ENCODE assay signal across 27 cellular contexts in the genomic region with DNA sequence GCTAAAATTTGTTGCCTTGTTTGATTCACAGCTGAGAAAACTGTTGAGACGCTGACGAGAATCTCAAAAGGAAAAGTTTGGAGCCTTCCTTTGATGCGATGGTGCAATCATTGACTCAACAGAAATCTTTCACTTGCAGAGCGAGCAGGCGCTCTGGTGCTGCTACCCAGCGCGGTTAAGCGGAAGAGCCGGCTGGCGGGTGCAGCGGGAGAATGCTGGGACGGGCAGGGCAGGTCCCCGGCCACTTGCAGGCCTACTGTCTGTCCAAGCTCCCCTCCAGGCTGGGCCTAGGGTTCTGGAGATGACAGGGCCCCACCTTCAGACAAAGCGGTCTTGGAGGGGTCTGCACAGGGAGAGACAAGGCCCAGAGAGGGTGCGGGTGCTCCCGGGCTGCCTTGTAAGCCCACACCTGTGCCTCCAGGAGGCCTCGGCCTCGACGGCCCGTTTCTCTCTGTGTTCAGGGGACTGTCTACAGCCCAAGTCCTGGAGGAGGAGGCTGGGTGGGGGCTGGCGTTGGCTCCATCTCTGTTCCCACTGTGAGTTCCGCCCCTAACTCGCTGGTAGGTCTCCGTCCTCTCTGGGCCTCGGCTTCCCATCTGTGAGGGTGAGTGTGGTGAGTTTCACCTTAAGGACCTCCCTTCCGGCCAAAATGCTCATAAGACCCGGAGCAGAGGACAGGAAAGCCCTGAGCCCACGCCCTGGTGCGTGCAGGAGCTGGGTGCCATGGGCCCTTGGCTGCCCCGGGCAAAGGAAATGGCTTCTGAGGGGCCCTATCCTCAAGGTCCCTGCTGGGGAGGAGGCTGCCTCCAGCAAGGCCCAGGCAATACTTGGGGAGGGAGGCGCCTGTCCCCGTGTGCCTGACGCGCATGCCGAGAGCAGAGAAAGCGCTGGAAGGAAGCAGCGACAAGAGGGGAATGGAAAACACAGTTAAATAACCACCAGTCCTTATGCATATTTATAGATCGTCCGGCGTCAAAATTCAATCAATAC.
DNase-seq lines count a peak whose midpoint lies in the region; ATAC-seq and TF ChIP-seq lines count a peak whose summit lies in the region.
"Had no signal": no experiment of that assay in that cellular context is flagged by ENCODE, and none has a peak within 500 bp of the region (broad histone marks: within the 10 kb centered on the region; RNA-seq: fewer than 3 reads in every experiment).

No MANE protein-coding gene starts in this region.

- H3K27ac ChIP-seq in prostate gland = no peak overlapping the region
- H3K27ac ChIP-seq: adrenal gland, PC-9, upper lobe of left lung, WERI-Rb-1 had no signal

- H3K36me3 ChIP-seq in prostate gland = no peaks in the 10 kb centered on the region
- H3K36me3 ChIP-seq: adrenal gland, upper lobe of left lung, WERI-Rb-1 had no signal

- no peaks in the 10 kb centered on the region for H3K27me3 ChIP-seq in prostate gland (replicated peaks; ENCODE audit: insufficient read depth)
- H3K27me3 ChIP-seq: adrenal gland, upper lobe of left lung had no signal

- TF ChIP-seq CTCF in prostate gland (IDR thresholded peaks at IDR 0.05) = no peak

- intact Hi-C loops in left cardiac atrium (cut with DNase I) = no loop called here
- intact Hi-C loops in posterior vena cava (cut with DNase I) = loop anchor here in 1 of 2 donors (1.0 kb wide), 1 partner anchor 20 kb away; no protein-coding TSS in a partner anchor
- intact Hi-C loops in prostate gland (cut with DNase I) = no loop called here

- in situ Hi-C loops in ACHN (cut with HindIII; ENCODE audit: low pct_ligation_motif_present, low pct_unique_long_range_greater_than_20kb, low sequenced_read_pairs) = no loop called here

- DNase-seq in CD1c-positive myeloid dendritic cell (ENCODE audit: extremely low spot score) = peak; percentile 7
- peak; percentile 13 for DNase-seq in MV-4-11 (lab: John Stamatoyannopoulos, UW)
- DNase-seq in left cardiac atrium = peak; percentile 16
- peak; percentile 74 for DNase-seq in posterior vena cava (ENCODE audit: low spot score)
- no peak for DNase-seq in ACHN
- DNase-seq in prostate gland (ENCODE audit: low spot score) = no peak
- DNase-seq: activated CD4-positive, alpha-beta T cell treated with anti-CD3 and anti-CD28 coated beads, Interleukin-2, amount 10 ng/mL, durations not matched to agents 24 days and 14 days; activated naive CD4-positive, alpha-beta T cell; activated T-cell treated with anti-CD3 and anti-CD28 coated beads, Interleukin-2, amount 50 U/mL, for 4 hours; CD4-positive, alpha-beta memory T cell; DMS 273 treated with DMSO at 0.1 percent for 48 hours; effector CD8-positive, alpha-beta T cell; GOT3; head of caudate nucleus; NCI-H1092; NCI-H187; NCI-H2171 treated with DMSO at 0.1 percent for 48 hours; NCI-H524 treated with DMSO at 0.1 percent for 48 hours; PC-9; SIG-M5; SW 1271; T1000; WERI-Rb-1 had no signal

- no peaks in the 10 kb centered on the region for H3K4me1 ChIP-seq in prostate gland (replicated peaks)
- H3K4me1 ChIP-seq: adrenal gland had no signal

- TF ChIP-seq POLR2A in prostate gland (IDR thresholded peaks at IDR 0.05) = no peak

- no peak overlapping the region for H3K4me3 ChIP-seq in prostate gland
- H3K4me3 ChIP-seq: adrenal gland, PC-9, smooth muscle cell, upper lobe of left lung had no signal

- H3K9me3 ChIP-seq in prostate gland = no peaks in the 10 kb centered on the region
- H3K9me3 ChIP-seq: adrenal gland, upper lobe of left lung had no signal

- 92% methylated on average over 40 of the region's 40 CpGs for WGBS in prostate gland

- ATAC-seq in left cardiac atrium = peak in 1 of 2 donors; percentile 12
- no peak for ATAC-seq in GM18519 (IDR thresholded peaks at IDR 0.05; ENCODE audit: low FRiP score, unreplicated experiment)
- ATAC-seq: activated T-cell treated with anti-CD3 and anti-CD28 coated beads, Interleukin-2, amount 50 U/mL, for 4 hours had no signal

Comparison
In these comparisons a context has a peak if more than half of its experiments do, and no peak if none do; other contexts are left out.
1. DNase-seq: peak in CD1c-positive myeloid dendritic cell (single experiment), MV-4-11 (single experiment), left cardiac atrium (single experiment) and posterior vena cava (single experiment); none in ACHN (single experiment) and prostate gland (single experiment).